Comparison of ENCODE assay signal across 1 cellular context in the genomic region with DNA sequence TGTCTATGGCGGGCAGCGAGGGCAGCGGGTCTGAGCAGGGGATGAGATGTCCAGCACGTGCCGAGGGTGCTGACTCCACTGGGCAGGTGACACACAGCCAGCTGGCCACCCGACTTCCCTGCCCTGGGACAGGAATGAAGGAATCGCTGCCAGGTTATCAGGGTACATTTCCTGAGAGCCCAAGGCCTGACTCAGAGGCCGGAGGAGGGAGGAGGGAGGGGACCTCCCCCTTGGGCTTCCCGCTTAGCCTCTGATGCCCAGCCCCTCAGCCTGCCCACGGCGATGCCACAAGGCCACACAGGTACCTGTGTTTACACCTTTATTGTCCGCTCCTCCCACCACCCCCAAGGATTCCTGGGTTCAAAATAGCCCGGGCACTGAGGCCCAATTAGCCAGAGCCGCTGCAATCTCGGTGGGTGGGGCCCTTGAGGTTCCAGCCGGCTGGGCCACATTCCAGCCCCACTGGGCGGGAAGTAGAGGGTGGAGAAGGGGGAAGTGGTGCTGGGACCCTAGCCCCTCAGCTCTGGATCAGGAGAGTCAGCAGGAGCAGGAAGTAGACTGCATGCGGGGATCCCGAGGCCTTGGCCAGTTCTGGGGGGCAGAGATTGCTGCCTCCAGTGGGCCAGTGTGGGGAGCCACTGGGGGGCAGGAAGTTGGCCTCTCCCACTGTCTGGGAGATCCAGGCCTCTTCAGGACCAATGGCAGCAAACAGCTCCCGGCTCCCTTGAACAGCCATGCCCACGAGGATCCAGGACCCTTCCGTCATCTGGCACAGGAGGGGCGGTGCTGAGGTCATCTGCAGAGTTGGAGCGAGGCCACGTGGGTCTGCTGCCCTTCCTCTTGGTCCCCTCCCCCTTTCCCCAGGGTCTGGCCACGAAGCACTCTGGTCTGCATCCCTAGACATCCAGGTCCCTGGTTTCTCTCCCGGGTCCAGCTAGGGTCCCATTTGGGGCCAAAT.
TF ChIP-seq lines count a peak whose summit lies in the region.

No MANE protein-coding gene starts in this region.

TF ChIP-seq in HepG2, 621 proteins besides CTCF, POLR2A, EP300 and RAD21 (continued from another document):
- TF ChIP-seq, protein P1, sequence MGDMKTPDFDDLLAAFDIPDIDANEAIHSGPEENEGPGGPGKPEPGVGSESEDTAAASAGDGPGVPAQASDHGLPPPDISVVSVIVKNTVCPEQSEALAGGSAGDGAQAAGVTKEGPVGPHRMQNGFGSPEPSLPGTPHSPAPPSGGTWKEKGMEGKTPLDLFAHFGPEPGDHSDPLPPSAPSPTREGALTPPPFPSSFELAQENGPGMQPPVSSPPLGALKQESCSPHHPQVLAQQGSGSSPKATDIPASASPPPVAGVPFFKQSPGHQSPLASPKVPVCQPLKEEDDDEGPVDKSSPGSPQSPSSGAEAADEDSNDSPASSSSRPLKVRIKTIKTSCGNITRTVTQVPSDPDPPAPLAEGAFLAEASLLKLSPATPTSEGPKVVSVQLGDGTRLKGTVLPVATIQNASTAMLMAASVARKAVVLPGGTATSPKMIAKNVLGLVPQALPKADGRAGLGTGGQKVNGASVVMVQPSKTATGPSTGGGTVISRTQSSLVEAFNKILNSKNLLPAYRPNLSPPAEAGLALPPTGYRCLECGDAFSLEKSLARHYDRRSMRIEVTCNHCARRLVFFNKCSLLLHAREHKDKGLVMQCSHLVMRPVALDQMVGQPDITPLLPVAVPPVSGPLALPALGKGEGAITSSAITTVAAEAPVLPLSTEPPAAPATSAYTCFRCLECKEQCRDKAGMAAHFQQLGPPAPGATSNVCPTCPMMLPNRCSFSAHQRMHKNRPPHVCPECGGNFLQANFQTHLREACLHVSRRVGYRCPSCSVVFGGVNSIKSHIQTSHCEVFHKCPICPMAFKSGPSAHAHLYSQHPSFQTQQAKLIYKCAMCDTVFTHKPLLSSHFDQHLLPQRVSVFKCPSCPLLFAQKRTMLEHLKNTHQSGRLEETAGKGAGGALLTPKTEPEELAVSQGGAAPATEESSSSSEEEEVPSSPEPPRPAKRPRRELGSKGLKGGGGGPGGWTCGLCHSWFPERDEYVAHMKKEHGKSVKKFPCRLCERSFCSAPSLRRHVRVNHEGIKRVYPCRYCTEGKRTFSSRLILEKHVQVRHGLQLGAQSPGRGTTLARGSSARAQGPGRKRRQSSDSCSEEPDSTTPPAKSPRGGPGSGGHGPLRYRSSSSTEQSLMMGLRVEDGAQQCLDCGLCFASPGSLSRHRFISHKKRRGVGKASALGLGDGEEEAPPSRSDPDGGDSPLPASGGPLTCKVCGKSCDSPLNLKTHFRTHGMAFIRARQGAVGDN (CRISPR knock-in tag; IDR thresholded peaks at IDR 0.05): peak; percentile 89
- TF ChIP-seq ZNF841 (CRISPR knock-in tag; IDR thresholded peaks at IDR 0.05; ENCODE audit: borderline replicate concordance) (no peak), ETV6 (CRISPR knock-in tag; conservative IDR thresholded peaks at IDR 0.05) (no peak), YY1 (IDR thresholded peaks at IDR 0.05; ENCODE audit: insufficient read depth, insufficient replicate concordance, low read depth, low read length) (no peak), NFIC (IDR thresholded peaks at IDR 0.05; ENCODE audit: low read length) (no peak), ZSCAN30 (CRISPR knock-in tag; IDR thresholded peaks at IDR 0.05) (no peak)
- TF ChIP-seq, protein P2, sequence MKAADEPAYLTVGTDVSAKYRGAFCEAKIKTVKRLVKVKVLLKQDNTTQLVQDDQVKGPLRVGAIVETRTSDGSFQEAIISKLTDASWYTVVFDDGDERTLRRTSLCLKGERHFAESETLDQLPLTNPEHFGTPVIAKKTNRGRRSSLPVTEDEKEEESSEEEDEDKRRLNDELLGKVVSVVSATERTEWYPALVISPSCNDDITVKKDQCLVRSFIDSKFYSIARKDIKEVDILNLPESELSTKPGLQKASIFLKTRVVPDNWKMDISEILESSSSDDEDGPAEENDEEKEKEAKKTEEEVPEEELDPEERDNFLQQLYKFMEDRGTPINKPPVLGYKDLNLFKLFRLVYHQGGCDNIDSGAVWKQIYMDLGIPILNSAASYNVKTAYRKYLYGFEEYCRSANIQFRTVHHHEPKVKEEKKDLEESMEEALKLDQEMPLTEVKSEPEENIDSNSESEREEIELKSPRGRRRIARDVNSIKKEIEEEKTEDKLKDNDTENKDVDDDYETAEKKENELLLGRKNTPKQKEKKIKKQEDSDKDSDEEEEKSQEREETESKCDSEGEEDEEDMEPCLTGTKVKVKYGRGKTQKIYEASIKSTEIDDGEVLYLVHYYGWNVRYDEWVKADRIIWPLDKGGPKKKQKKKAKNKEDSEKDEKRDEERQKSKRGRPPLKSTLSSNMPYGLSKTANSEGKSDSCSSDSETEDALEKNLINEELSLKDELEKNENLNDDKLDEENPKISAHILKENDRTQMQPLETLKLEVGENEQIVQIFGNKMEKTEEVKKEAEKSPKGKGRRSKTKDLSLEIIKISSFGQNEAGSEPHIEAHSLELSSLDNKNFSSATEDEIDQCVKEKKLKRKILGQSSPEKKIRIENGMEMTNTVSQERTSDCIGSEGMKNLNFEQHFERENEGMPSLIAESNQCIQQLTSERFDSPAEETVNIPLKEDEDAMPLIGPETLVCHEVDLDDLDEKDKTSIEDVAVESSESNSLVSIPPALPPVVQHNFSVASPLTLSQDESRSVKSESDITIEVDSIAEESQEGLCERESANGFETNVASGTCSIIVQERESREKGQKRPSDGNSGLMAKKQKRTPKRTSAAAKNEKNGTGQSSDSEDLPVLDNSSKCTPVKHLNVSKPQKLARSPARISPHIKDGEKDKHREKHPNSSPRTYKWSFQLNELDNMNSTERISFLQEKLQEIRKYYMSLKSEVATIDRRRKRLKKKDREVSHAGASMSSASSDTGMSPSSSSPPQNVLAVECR (CRISPR knock-in tag; IDR thresholded peaks at IDR 0.05; ENCODE audit: borderline replicate concordance): no peak; the same call in 1 of the 2 replicates
- TF ChIP-seq, protein P3, sequence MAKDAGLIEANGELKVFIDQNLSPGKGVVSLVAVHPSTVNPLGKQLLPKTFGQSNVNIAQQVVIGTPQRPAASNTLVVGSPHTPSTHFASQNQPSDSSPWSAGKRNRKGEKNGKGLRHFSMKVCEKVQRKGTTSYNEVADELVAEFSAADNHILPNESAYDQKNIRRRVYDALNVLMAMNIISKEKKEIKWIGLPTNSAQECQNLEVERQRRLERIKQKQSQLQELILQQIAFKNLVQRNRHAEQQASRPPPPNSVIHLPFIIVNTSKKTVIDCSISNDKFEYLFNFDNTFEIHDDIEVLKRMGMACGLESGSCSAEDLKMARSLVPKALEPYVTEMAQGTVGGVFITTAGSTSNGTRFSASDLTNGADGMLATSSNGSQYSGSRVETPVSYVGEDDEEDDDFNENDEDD (CRISPR knock-in tag; IDR thresholded peaks at IDR 0.05; ENCODE audit: borderline replicate concordance): no peak
- TF ChIP-seq, protein P4, sequence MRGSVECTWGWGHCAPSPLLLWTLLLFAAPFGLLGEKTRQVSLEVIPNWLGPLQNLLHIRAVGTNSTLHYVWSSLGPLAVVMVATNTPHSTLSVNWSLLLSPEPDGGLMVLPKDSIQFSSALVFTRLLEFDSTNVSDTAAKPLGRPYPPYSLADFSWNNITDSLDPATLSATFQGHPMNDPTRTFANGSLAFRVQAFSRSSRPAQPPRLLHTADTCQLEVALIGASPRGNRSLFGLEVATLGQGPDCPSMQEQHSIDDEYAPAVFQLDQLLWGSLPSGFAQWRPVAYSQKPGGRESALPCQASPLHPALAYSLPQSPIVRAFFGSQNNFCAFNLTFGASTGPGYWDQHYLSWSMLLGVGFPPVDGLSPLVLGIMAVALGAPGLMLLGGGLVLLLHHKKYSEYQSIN (CRISPR knock-in tag; IDR thresholded peaks at IDR 0.05; ENCODE audit: borderline replicate concordance): no peak
- TF ChIP-seq, protein P5, sequence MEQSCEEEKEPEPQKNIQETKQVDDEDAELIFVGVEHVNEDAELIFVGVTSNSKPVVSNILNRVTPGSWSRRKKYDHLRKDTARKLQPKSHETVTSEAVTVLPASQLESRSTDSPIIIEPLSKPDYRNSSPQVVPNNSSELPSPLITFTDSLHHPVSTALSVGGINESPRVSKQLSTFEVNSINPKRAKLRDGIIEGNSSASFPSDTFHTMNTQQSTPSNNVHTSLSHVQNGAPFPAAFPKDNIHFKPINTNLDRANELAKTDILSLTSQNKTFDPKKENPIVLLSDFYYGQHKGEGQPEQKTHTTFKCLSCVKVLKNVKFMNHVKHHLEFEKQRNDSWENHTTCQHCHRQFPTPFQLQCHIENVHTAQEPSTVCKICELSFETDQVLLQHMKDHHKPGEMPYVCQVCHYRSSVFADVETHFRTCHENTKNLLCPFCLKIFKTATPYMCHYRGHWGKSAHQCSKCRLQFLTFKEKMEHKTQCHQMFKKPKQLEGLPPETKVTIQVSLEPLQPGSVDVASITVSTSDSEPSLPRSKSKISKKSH (CRISPR knock-in tag; IDR thresholded peaks at IDR 0.05; ENCODE audit: borderline replicate concordance): no peak
